Comparison of ENCODE assay signal across 8 cellular contexts in the genomic region with DNA sequence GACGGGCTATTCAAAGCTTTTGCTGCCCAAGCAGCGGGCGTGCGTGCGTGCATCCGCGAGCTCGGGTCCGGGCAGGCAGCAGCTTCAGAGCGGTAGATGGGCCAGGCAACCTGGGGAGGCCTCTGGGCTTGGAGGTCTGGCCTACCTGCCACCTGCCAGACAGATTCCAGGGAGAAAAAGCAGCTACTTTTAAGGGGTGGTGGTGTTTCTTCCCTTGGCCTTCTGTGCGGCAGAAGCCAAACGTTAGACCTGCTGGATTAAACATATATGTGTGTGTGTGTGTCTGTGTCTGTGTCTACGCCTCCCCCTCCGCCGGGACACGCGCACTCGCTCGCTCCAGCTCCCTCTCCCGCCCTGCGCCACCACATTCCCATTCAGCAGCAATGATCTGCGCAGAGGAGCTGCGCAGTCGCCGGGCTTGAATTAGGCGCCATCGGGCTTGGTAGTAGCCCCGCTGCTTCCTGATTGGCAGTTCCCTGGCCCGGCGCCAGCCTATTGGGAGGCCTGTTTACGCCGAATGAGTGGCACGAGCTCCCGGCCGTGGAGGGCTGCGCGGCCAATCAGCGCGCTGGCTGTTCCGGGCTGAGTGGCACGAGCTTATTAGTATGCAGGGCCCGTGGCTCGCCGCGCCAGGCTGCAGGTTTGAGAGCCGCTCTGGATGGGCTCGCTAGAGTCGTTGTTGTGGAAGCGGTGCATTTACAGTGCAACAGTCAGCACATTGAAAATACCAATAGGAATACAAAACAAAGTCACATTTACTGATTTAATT.
DNase-seq lines count a peak whose midpoint lies in the region; ATAC-seq and TF ChIP-seq lines count a peak whose summit lies in the region.

A gene (plus strand): TSS at position 627 of the 769 bp plus-strand sequence. CDS start 4,283 bp downstream, outside the sequence.

- H3K27ac ChIP-seq in substantia nigra (ENCODE audit: low read depth, low read length, poor library complexity, severe bottlenecking): peak within 1 kb of the TSS; percentile 93

- DNase-seq in GM06990 (ENCODE audit: extremely low read depth, insufficient read length): peak; percentile 94
- peak; percentile 99 for DNase-seq in NCI-H1105 treated with DMSO at 0.1 percent for 48 hours (lab: John Stamatoyannopoulos, UW)
- DNase-seq in SW 1271 (lab: John Stamatoyannopoulos, UW): peak; percentile 59 to 81
- peak; percentile 54 for DNase-seq in activated naive CD8-positive, alpha-beta T cell treated with anti-CD3 and anti-CD28 coated beads, Interleukin-2, amount 50 U/mL, for 16 hours (ENCODE audit: low read depth, low spot score)
- peak; percentile 100 for DNase-seq in glomerular visceral epithelial cell (ENCODE audit: extremely low spot score)
- peak; percentile 95 for DNase-seq in non-pigmented ciliary epithelial cell (ENCODE audit: low read depth)
- peak; percentile 93 to 100 (median 100) for DNase-seq in substantia nigra (lab: John Stamatoyannopoulos, UW)

- TF ChIP-seq CTCF in GM06990 (IDR thresholded peaks at IDR 0.05; ENCODE audit: insufficient read depth, low read length, poor library complexity, severe bottlenecking): no peak

- ATAC-seq in HG02571 (IDR thresholded peaks at IDR 0.05; ENCODE audit: unreplicated experiment): no peak

- H3K36me3 ChIP-seq in GM06990 (ENCODE audit: control insufficient read depth, insufficient read depth, low read length): 0 out of 2 replicates have a peak, but pooled peaks cover 1% of the 10 kb centered on the region

- H3K4me3 ChIP-seq in GM06990 (replicated peaks; ENCODE audit: low read depth, low read length): peak within 1 kb of the TSS; percentile 35

- no peaks in the 10 kb centered on the region; the same call in 1 of the 2 replicates for H3K27me3 ChIP-seq in GM06990 (replicated peaks; ENCODE audit: control insufficient read depth, insufficient read depth, low read length)
